Comparison of ENCODE assay signal across 2 cellular contexts in the genomic region with DNA sequence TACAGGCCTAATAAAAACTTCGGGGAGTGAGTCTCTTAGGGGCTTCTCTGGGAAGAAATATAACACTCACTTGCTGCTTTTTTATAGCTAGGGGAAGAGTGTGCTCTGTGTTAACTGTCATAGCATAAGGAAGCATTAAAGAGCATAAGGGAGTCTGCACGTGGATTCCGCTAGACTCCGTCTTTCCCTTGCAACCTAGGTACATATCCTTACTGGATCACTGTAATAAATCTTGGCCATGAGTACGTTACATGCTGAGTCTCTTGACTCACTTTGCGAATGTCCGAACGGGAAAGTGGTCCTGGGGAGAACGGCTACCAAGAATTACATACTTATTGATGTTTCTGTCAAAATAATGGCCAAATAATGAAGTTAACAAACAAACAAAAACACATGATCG.
TF ChIP-seq lines count a peak whose summit lies in the region.

No MANE protein-coding gene starts in this region.

TF ChIP-seq in GM23338, 12 proteins besides CTCF, POLR2A, EP300 and RAD21 (continued from another document):
- TF ChIP-seq, protein P1, sequence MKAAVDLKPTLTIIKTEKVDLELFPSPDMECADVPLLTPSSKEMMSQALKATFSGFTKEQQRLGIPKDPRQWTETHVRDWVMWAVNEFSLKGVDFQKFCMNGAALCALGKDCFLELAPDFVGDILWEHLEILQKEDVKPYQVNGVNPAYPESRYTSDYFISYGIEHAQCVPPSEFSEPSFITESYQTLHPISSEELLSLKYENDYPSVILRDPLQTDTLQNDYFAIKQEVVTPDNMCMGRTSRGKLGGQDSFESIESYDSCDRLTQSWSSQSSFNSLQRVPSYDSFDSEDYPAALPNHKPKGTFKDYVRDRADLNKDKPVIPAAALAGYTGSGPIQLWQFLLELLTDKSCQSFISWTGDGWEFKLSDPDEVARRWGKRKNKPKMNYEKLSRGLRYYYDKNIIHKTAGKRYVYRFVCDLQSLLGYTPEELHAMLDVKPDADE (IDR thresholded peaks at IDR 0.05), result no peak
- TF ChIP-seq EZH2 (IDR thresholded peaks at IDR 0.05; ENCODE audit: low read depth, unreplicated experiment), result no peak
- TF ChIP-seq ZNF462 (CRISPR knock-in tag; IDR thresholded peaks at IDR 0.05), result no peak
TF ChIP-seq in GM23338: peak in this region for 0.

TF ChIP-seq in HEK293T, 16 proteins besides CTCF, POLR2A, EP300 and RAD21 (continued from another document):
- no peak for TF ChIP-seq ARNT (IDR thresholded peaks at IDR 0.05)
